Comparison of ENCODE assay signal across 7 cellular contexts in the genomic region with DNA sequence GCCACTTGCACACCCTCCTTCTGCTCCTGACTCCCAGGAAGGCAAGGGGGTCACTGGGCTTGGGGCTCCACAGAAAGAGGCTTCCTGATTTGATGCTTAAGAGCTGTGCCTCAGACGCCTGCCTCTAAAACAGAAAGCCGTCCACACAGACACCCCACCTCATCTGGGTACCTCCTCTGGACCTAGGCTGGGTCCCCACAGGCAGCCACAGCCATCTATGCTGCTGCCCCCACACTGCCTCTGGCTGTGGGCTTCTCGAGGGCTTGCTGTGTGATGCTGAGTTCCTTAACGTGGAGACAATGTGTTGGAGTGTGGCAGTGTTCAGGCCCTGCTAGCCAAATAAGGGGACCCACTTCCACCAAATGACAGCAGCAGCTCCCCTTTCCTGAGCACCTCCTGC.
"Had no signal": no experiment of that assay in that cellular context is flagged by ENCODE, and none has a peak within 500 bp of the region (broad histone marks: within the 10 kb centered on the region; RNA-seq: fewer than 3 reads in every experiment).

No MANE protein-coding gene starts in this region.

- H3K27ac Mint-ChIP-seq: GM23338, H9, HFFc6, IgD-negative memory B cell had no signal

- ATAC-seq: HepG2 had no signal

- H3K27me3 Mint-ChIP-seq: IgD-negative memory B cell had no signal

- H3K4me3 ChIP-seq: GM23338 had no signal

- H3K4me1 Mint-ChIP-seq: GM23338, H9, IgD-negative memory B cell had no signal

- H3K9me3 Mint-ChIP-seq: GM23338, H9, HFFc6 had no signal

- DNase-seq: H9, HCEC 1CT, HFFc6 had no signal

- H3K4me3 Mint-ChIP-seq: GM23338, HFFc6 had no signal

- H3K27ac ChIP-seq: HL-60 had no signal
